24 cellular contexts compared by ENCODE assay signal in genomic region chr20:33922224-33922623, GRCh38.
"Had no signal": no experiment of that assay in that cellular context is flagged by ENCODE, and none has a peak within 500 bp of the region (broad histone marks: within the 10 kb centered on the region; RNA-seq: fewer than 3 reads in every experiment).

No MANE protein-coding gene starts in this region.

- H3K27ac ChIP-seq: coronary artery, dorsolateral prefrontal cortex, esophagus muscularis mucosa, foreskin keratinocyte, gastroesophageal sphincter, heart right ventricle, left lung, lower lobe of right lung had no signal

- H3K36me3 ChIP-seq: esophagus muscularis mucosa, gastroesophageal sphincter, heart right ventricle, left lung, lower lobe of right lung had no signal

- H3K9me3 ChIP-seq: esophagus muscularis mucosa, gastroesophageal sphincter, heart right ventricle, left lung, lower lobe of right lung had no signal

- FAIRE-seq: colon, endothelial cell of umbilical vein, frontal cortex, islet of Langerhans, keratinocyte had no signal

- ATAC-seq: foreskin keratinocyte, gastroesophageal sphincter, heart right ventricle, left cardiac atrium, left lung, left ventricle myocardium superior, lower lobe of right lung had no signal

- H3K4me1 ChIP-seq: esophagus muscularis mucosa, foreskin keratinocyte, gastroesophageal sphincter had no signal

- H3K4me3 ChIP-seq: coronary artery, dorsolateral prefrontal cortex, esophagus muscularis mucosa, gastroesophageal sphincter, heart right ventricle, left lung, lower lobe of right lung had no signal

- DNase-seq: dermis blood vessel endothelial cell; dorsolateral prefrontal cortex; effector CD4-positive, alpha-beta T cell; effector memory CD4-positive, alpha-beta T cell; foreskin keratinocyte; glutamatergic neuron; head of caudate nucleus; heart right ventricle; hippocampal formation; left cardiac atrium; left lung; left ventricle myocardium superior; lower lobe of right lung; mesendoderm; midbrain; naive B cell had no signal

- H3K27me3 ChIP-seq: dorsolateral prefrontal cortex, esophagus muscularis mucosa, gastroesophageal sphincter, heart right ventricle, left lung had no signal
